In the genomic region with DNA sequence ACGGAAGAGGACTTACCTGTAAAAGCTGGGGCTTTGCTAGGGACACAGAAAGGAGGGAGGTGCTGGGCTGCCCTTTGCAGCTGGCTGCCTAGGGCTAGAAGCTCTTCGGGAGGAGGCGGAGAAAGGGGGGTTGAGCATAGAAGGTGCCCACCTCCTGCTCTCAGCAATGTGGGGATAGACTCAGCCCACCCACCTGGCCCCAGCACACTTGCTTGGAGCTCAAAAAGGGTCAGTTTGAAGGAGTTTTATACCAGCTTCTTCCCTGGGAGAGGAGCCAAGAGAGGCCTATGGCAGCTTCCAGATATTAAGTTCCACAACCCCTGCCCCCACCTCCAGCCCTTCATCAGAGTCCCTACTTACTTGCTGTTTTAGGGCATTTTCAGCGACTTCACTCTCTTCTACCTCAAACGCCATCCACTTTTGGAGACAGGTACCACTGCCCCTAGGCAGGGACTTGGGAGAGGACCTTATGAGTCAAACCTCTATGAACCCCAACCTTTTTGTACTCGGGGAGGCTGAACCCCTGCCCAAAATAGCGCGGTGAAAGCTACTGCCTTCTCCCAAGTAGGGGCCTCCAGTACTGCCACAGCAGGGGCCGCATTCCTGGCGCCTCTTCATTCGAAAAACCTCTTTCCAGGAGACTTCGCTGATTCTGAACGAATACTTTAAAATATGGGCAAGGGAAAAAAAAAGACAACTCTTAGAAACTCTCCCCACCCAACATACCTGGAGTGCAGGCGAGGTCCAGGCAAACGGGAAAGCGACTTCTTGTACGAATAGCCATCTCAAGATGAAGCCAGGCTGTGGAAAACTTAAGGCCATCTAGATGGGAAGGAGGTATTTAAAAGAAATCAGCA, we compare ENCODE assay signal across 3 cellular contexts.
TF ChIP-seq lines count a peak whose summit lies in the region.

No MANE protein-coding gene starts in this region.

TF ChIP-seq in SK-N-SH, 30 proteins besides CTCF, POLR2A, EP300 and RAD21:
- no peak for TF ChIP-seq RXRA (IDR thresholded peaks at IDR 0.05; ENCODE audit: borderline replicate concordance, low read depth)
- peak; percentile 28; the same call in 1 of the 2 replicates for TF ChIP-seq EZH2phosphoT487 (IDR thresholded peaks at IDR 0.05; ENCODE audit: borderline replicate concordance, low read depth)

TF ChIP-seq in SK-N-SH treated with all-trans-retinoic acid at 6 μM for 48 hours, 23 proteins besides CTCF, POLR2A, EP300 and RAD21:
- no peak for TF ChIP-seq ZC3H10 (CRISPR knock-in tag; IDR thresholded peaks at IDR 0.05)
- TF ChIP-seq, protein P1, sequence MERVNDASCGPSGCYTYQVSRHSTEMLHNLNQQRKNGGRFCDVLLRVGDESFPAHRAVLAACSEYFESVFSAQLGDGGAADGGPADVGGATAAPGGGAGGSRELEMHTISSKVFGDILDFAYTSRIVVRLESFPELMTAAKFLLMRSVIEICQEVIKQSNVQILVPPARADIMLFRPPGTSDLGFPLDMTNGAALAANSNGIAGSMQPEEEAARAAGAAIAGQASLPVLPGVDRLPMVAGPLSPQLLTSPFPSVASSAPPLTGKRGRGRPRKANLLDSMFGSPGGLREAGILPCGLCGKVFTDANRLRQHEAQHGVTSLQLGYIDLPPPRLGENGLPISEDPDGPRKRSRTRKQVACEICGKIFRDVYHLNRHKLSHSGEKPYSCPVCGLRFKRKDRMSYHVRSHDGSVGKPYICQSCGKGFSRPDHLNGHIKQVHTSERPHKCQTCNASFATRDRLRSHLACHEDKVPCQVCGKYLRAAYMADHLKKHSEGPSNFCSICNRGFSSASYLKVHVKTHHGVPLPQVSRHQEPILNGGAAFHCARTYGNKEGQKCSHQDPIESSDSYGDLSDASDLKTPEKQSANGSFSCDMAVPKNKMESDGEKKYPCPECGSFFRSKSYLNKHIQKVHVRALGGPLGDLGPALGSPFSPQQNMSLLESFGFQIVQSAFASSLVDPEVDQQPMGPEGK (CRISPR knock-in tag; IDR thresholded peaks at IDR 0.05; ENCODE audit: borderline replicate concordance) = no peak
- TF ChIP-seq TCF4 (CRISPR knock-in tag; IDR thresholded peaks at IDR 0.05; ENCODE audit: borderline replicate concordance) = no peak
- no peak for TF ChIP-seq TOX (CRISPR knock-in tag; IDR thresholded peaks at IDR 0.05; ENCODE audit: borderline replicate concordance)
- TF ChIP-seq CSDC2 (CRISPR knock-in tag; IDR thresholded peaks at IDR 0.05) = no peak
- TF ChIP-seq ISL1 (CRISPR knock-in tag; IDR thresholded peaks at IDR 0.05) = no peak
- no peak for TF ChIP-seq ZFP30 (CRISPR knock-in tag; IDR thresholded peaks at IDR 0.05)
- TF ChIP-seq, protein P2, sequence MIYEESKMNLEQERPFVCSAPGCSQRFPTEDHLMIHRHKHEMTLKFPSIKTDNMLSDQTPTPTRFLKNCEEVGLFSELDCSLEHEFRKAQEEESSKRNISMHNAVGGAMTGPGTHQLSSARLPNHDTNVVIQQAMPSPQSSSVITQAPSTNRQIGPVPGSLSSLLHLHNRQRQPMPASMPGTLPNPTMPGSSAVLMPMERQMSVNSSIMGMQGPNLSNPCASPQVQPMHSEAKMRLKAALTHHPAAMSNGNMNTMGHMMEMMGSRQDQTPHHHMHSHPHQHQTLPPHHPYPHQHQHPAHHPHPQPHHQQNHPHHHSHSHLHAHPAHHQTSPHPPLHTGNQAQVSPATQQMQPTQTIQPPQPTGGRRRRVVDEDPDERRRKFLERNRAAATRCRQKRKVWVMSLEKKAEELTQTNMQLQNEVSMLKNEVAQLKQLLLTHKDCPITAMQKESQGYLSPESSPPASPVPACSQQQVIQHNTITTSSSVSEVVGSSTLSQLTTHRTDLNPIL (CRISPR knock-in tag; IDR thresholded peaks at IDR 0.05; ENCODE audit: low read depth) = no peak
- TF ChIP-seq ZFP3 (CRISPR knock-in tag; IDR thresholded peaks at IDR 0.05) = no peak
- no peak for TF ChIP-seq ARNTL (CRISPR knock-in tag; IDR thresholded peaks at IDR 0.05; ENCODE audit: borderline replicate concordance, low read depth)
- TF ChIP-seq ESRRG (CRISPR knock-in tag; IDR thresholded peaks at IDR 0.05) = no peak

TF ChIP-seq in WTC11, 78 proteins besides CTCF, POLR2A, EP300 and RAD21:
- TF ChIP-seq TP53 (CRISPR knock-in tag; IDR thresholded peaks at IDR 0.05) (no peak), ATF1 (CRISPR knock-in tag; IDR thresholded peaks at IDR 0.05) (no peak), ETV6 (CRISPR knock-in tag; IDR thresholded peaks at IDR 0.05) (no peak), SOX15 (CRISPR knock-in tag; IDR thresholded peaks at IDR 0.05) (no peak), ZNF416 (CRISPR knock-in tag; IDR thresholded peaks at IDR 0.05) (no peak), JAZF1 (CRISPR knock-in tag; IDR thresholded peaks at IDR 0.05) (no peak), TCF7 (CRISPR knock-in tag; IDR thresholded peaks at IDR 0.05; ENCODE audit: low read depth) (no peak), NFYB (CRISPR knock-in tag; conservative IDR thresholded peaks at IDR 0.05; ENCODE audit: low read depth) (no peak), OVOL2 (CRISPR knock-in tag; IDR thresholded peaks at IDR 0.05; ENCODE audit: borderline replicate concordance) (no peak), NR1H2 (CRISPR knock-in tag; IDR thresholded peaks at IDR 0.05) (no peak)
- TF ChIP-seq, protein P3, sequence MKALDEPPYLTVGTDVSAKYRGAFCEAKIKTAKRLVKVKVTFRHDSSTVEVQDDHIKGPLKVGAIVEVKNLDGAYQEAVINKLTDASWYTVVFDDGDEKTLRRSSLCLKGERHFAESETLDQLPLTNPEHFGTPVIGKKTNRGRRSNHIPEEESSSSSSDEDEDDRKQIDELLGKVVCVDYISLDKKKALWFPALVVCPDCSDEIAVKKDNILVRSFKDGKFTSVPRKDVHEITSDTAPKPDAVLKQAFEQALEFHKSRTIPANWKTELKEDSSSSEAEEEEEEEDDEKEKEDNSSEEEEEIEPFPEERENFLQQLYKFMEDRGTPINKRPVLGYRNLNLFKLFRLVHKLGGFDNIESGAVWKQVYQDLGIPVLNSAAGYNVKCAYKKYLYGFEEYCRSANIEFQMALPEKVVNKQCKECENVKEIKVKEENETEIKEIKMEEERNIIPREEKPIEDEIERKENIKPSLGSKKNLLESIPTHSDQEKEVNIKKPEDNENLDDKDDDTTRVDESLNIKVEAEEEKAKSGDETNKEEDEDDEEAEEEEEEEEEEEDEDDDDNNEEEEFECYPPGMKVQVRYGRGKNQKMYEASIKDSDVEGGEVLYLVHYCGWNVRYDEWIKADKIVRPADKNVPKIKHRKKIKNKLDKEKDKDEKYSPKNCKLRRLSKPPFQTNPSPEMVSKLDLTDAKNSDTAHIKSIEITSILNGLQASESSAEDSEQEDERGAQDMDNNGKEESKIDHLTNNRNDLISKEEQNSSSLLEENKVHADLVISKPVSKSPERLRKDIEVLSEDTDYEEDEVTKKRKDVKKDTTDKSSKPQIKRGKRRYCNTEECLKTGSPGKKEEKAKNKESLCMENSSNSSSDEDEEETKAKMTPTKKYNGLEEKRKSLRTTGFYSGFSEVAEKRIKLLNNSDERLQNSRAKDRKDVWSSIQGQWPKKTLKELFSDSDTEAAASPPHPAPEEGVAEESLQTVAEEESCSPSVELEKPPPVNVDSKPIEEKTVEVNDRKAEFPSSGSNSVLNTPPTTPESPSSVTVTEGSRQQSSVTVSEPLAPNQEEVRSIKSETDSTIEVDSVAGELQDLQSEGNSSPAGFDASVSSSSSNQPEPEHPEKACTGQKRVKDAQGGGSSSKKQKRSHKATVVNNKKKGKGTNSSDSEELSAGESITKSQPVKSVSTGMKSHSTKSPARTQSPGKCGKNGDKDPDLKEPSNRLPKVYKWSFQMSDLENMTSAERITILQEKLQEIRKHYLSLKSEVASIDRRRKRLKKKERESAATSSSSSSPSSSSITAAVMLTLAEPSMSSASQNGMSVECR (CRISPR knock-in tag; IDR thresholded peaks at IDR 0.05; ENCODE audit: borderline replicate concordance) = no peak
- TF ChIP-seq, protein P4, sequence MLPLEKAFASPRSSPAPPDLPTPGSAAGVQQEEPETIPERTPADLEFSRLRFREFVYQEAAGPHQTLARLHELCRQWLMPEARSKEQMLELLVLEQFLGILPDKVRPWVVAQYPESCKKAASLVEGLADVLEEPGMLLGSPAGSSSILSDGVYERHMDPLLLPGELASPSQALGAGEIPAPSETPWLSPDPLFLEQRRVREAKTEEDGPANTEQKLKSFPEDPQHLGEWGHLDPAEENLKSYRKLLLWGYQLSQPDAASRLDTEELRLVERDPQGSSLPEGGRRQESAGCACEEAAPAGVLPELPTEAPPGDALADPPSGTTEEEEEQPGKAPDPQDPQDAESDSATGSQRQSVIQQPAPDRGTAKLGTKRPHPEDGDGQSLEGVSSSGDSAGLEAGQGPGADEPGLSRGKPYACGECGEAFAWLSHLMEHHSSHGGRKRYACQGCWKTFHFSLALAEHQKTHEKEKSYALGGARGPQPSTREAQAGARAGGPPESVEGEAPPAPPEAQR (CRISPR knock-in tag; IDR thresholded peaks at IDR 0.05) = no peak
